Comparison of ENCODE assay signal across 12 cellular contexts in the genomic region with DNA sequence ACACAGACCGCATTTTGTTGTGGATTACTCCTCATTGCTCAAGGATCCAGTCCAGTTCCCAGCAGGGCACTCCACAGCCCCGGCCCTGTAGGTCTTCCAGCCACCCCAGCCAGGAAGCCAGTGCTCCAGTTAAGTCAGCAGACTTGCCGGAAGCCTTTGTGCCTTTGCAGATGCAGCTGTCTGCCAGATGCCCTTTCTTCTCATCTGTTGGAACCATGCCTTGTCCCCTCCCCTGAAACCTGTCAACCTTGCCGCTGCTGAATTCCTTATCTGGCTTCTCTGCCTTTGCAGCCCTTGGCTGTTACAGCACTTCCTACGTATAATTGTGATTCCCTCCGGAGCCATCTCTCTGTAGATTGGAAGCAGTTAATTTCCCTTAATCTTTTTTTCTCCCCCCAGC. TPM values are rescaled to one million over a fixed set of nuclear protein-coding genes. Genes with fewer than 3 reads are reported as not detected.
DNase-seq lines count a peak whose midpoint lies in the region; ATAC-seq and TF ChIP-seq lines count a peak whose summit lies in the region.
"Had no signal": no experiment of that assay in that cellular context is flagged by ENCODE, and none has a peak within 500 bp of the region (broad histone marks: within the 10 kb centered on the region; RNA-seq: fewer than 3 reads in every experiment).

No MANE protein-coding gene starts in this region.

- intact Hi-C loops in natural killer cell (cut with micrococcal nuclease) = no loop called here

- peaks cover 4% of the 10 kb centered on the region for H3K4me1 Mint-ChIP-seq in activated naive CD8-positive, alpha-beta T cell treated with anti-CD3 and anti-CD28 coated beads for 36 hours
- H3K4me1 Mint-ChIP-seq in activated naive CD8-positive, alpha-beta T cell treated with anti-CD3 and anti-CD28 coated beads, Interleukin-2, amount 50 U/mL, for 24 hours = no peaks in the 10 kb centered on the region
- H3K4me1 Mint-ChIP-seq in natural killer cell = peaks cover 0 to 7% of the 10 kb centered on the region in 2 donors
- H3K4me1 Mint-ChIP-seq: B cell had no signal

- H3K36me3 Mint-ChIP-seq in activated naive CD8-positive, alpha-beta T cell treated with anti-CD3 and anti-CD28 coated beads for 36 hours = peaks cover 81% of the 10 kb centered on the region
- peaks cover 76% of the 10 kb centered on the region for H3K36me3 Mint-ChIP-seq in activated naive CD8-positive, alpha-beta T cell treated with anti-CD3 and anti-CD28 coated beads, Interleukin-2, amount 50 U/mL, for 24 hours (ENCODE audit: low read depth)
- no peaks in the 10 kb centered on the region for H3K36me3 Mint-ChIP-seq in natural killer cell

- DNase-seq in activated naive CD8-positive, alpha-beta T cell treated with anti-CD3 and anti-CD28 coated beads for 36 hours = no peak
- no peak for DNase-seq in activated naive CD8-positive, alpha-beta T cell treated with anti-CD3 and anti-CD28 coated beads, Interleukin-2, amount 50 U/mL, for 24 hours
- DNase-seq in hypothalamus (lab: John Stamatoyannopoulos, UW) = peak in 35 of 51 donors; percentile 5 to 67 (median 37)
- peak; percentile 27 for DNase-seq in superior temporal gyrus (ENCODE audit: extremely low spot score)
- DNase-seq in natural killer cell = no peak
- no peak for DNase-seq in HCEC 1CT
- DNase-seq: MG63 had no signal

- H3K9me3 Mint-ChIP-seq in activated naive CD8-positive, alpha-beta T cell treated with anti-CD3 and anti-CD28 coated beads for 36 hours = no peaks in the 10 kb centered on the region
- no peaks in the 10 kb centered on the region for H3K9me3 Mint-ChIP-seq in activated naive CD8-positive, alpha-beta T cell treated with anti-CD3 and anti-CD28 coated beads, Interleukin-2, amount 50 U/mL, for 24 hours
- no peaks in the 10 kb centered on the region for H3K9me3 Mint-ChIP-seq in natural killer cell
- H3K9me3 Mint-ChIP-seq: stimulated activated naive CD8-positive, alpha-beta T cell treated with anti-CD3 and anti-CD28 coated beads, Interleukin-15, Interleukin-2, amounts not matched to agents 100 ng/mL and 50 ng/mL, for 24 hours had no signal

- H3K27ac ChIP-seq in angular gyrus (ENCODE audit: low read depth, low read length) = peak overlapping the region; percentile 22
- H3K27ac ChIP-seq: heart left ventricle had no signal

- H3K27ac Mint-ChIP-seq in activated naive CD8-positive, alpha-beta T cell treated with anti-CD3 and anti-CD28 coated beads for 36 hours = peak overlapping the region; percentile 71
- H3K27ac Mint-ChIP-seq in activated naive CD8-positive, alpha-beta T cell treated with anti-CD3 and anti-CD28 coated beads, Interleukin-2, amount 50 U/mL, for 24 hours = no peak overlapping the region
- H3K27ac Mint-ChIP-seq in natural killer cell = no peak overlapping the region
- H3K27ac Mint-ChIP-seq: B cell; stimulated activated naive CD8-positive, alpha-beta T cell treated with anti-CD3 and anti-CD28 coated beads, Interleukin-15, Interleukin-2, amounts not matched to agents 100 ng/mL and 50 ng/mL, for 24 hours had no signal

- no peak for ATAC-seq in activated naive CD8-positive, alpha-beta T cell treated with anti-CD3 and anti-CD28 coated beads, Interleukin-2, amount 50 U/mL, for 24 hours
- ATAC-seq in natural killer cell (no peak), GM21447 (IDR thresholded peaks at IDR 0.05; ENCODE audit: unreplicated experiment) (no peak)

- no peak overlapping the region for H3K4me3 Mint-ChIP-seq in activated naive CD8-positive, alpha-beta T cell treated with anti-CD3 and anti-CD28 coated beads for 36 hours
- no peak overlapping the region for H3K4me3 Mint-ChIP-seq in activated naive CD8-positive, alpha-beta T cell treated with anti-CD3 and anti-CD28 coated beads, Interleukin-2, amount 50 U/mL, for 24 hours
- H3K4me3 Mint-ChIP-seq in natural killer cell = no peak overlapping the region
- H3K4me3 Mint-ChIP-seq: B cell; stimulated activated naive CD8-positive, alpha-beta T cell treated with anti-CD3 and anti-CD28 coated beads, Interleukin-15, Interleukin-2, amounts not matched to agents 100 ng/mL and 50 ng/mL, for 24 hours had no signal

- no peak for TF ChIP-seq CTCF in natural killer cell (IDR thresholded peaks at IDR 0.05)

- no peaks in the 10 kb centered on the region for H3K27me3 Mint-ChIP-seq in activated naive CD8-positive, alpha-beta T cell treated with anti-CD3 and anti-CD28 coated beads for 36 hours
- no peaks in the 10 kb centered on the region for H3K27me3 Mint-ChIP-seq in activated naive CD8-positive, alpha-beta T cell treated with anti-CD3 and anti-CD28 coated beads, Interleukin-2, amount 50 U/mL, for 24 hours
- H3K27me3 Mint-ChIP-seq in natural killer cell (ENCODE audit: low read depth in 2 of 2) = no peaks in the 10 kb centered on the region
- H3K27me3 Mint-ChIP-seq: B cell; stimulated activated naive CD8-positive, alpha-beta T cell treated with anti-CD3 and anti-CD28 coated beads, Interleukin-15, Interleukin-2, amounts not matched to agents 100 ng/mL and 50 ng/mL, for 24 hours had no signal

RNA-seq across cellular contexts. Expression of gene PSAT1, which starts 28.4 kb away (rescaled TPM):
- total RNA-seq in activated naive CD8-positive, alpha-beta T cell treated with anti-CD3 and anti-CD28 coated beads for 36 hours = 100 to 1,000 TPM; 191 to 195 TPM
- 1 to 10 TPM; 1.1 to 3.3 (median 2.3) TPM for total RNA-seq in natural killer cell

Comparison
In these comparisons a context has a peak if more than half of its experiments do, and no peak if none do; other contexts are left out.
1. DNase-seq: peak in hypothalamus (35 of 51) and superior temporal gyrus (single experiment); none in activated naive CD8-positive, alpha-beta T cell treated with anti-CD3 and anti-CD28 coated beads for 36 hours (single experiment), activated naive CD8-positive, alpha-beta T cell treated with anti-CD3 and anti-CD28 coated beads, Interleukin-2, amount 50 U/mL, for 24 hours (single experiment), natural killer cell (single experiment) and HCEC 1CT (single experiment).
2. RNA of gene PSAT1, which starts 28.4 kb away (total RNA-seq): 191 to 195 TPM in activated naive CD8-positive, alpha-beta T cell treated with anti-CD3 and anti-CD28 coated beads for 36 hours; 1.1 to 3.3 TPM in natural killer cell; every median in the first group is over 10 times any median in the second.